In the genomic region with DNA sequence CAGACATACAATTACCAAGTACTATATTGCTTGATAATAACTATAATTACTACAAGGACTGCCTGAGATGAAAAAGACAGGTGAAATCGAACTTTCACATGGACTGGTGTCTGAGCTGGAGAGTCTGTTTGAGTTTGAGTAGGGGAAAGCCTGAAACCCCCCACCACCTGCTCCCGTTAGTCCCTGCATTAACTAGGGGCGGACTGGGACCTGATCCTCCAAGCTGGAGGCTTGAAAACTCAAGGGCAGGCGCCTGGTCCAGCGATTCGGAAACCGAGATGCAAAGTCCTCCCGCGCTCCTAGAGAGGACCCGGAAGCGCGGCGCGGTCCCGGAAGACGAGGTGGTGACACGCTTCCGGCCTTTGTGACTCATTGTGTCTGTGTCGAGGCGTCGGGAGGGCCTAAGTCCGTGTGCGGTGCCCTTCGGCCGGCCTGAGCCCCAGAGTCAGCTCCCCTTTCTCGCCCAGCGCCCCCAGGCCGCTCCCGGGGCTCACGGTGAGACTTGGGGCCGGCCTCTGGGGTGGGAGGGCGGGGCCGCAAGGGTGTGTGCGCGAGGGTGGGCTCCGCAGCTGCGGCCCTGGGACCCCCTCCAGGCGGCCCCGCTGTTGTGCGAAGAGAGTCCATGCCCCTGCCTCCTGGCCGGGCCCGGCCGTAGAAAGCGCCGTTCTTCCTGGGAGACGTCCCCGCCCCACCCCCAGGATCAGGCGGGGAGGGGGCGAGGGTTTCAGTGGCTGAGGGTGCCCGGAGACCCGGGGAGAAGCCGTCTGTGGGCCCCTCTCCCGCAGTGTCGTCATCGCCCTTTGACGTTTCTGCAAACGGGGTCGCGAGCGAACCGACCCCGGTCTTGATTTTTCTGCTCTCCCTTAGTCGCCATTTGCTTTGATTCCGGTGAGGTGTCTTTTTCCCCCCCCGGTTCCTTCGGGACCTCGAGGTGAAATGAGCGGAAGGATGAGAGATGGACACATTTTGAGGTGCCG, we compare ENCODE assay signal across 8 cellular contexts. TPM values are rescaled to one million over a fixed set of nuclear protein-coding genes. Genes with fewer than 3 reads are reported as not detected.
DNase-seq lines count a peak whose midpoint lies in the region; ATAC-seq and TF ChIP-seq lines count a peak whose summit lies in the region.

A gene (plus strand): TSS at position 365 of the 977 bp plus-strand sequence. CDS start 7,911 bp downstream, outside the sequence.

- peaks cover 17% of the 10 kb centered on the region for H3K27me3 ChIP-seq in BE2C
- H3K27me3 ChIP-seq in layer of hippocampus (ENCODE audit: control insufficient read depth, insufficient read depth, low read length) = no peaks in the 10 kb centered on the region

- peaks cover 4% of the 10 kb centered on the region for H3K4me1 ChIP-seq in BE2C

- peak within 1 kb of the TSS; percentile 96 for H3K27ac ChIP-seq in cingulate gyrus (ENCODE audit: low read depth, low read length)
- peak within 1 kb of the TSS; percentile 96 for H3K27ac ChIP-seq in layer of hippocampus (ENCODE audit: low read depth, low read length)

- no peak for TF ChIP-seq CTCF in BE2C (IDR thresholded peaks at IDR 0.05; ENCODE audit: low read depth, low read length)

- peak; percentile 91 for DNase-seq in BE2C
- peak; percentile 94 for DNase-seq in GM19238 (ENCODE audit: insufficient read length, low spot score)
- DNase-seq in NCI-H510A treated with DMSO at 0.1 percent for 48 hours (lab: John Stamatoyannopoulos, UW) = peak; percentile 43
- DNase-seq in activated CD4-positive, alpha-beta T cell treated with anti-CD3 and anti-CD28 coated beads for 48 hours = peak; percentile 90
- DNase-seq in stimulated activated CD4-positive, alpha-beta T cell treated with anti-CD3 and anti-CD28 coated beads, Interleukin-1b, Interleukin-23, amount 100 ng/mL, for 24 hours (ENCODE audit: low read depth in 4 of 4, low spot score in 1 of 4) = peak; percentile 48 to 77 (median 64)

- H3K36me3 ChIP-seq in BE2C = peaks cover 20% of the 10 kb centered on the region; the same call in 1 of the 2 replicates

- ATAC-seq in HG03442 (IDR thresholded peaks at IDR 0.05; ENCODE audit: unreplicated experiment) = peak; percentile 93

- H3K4me3 ChIP-seq in BE2C (ENCODE audit: low read depth, low read length) = peak within 1 kb of the TSS; percentile 97

- H3K9me3 ChIP-seq in BE2C = no peaks in the 10 kb centered on the region

RNA-seq across cellular contexts. Expression of the gene that starts here (rescaled TPM):
- 20.1 TPM for polyA plus RNA-seq in BE2C (2012; ENCODE audit: insufficient read depth, insufficient read length, low read depth)

Comparison
In these comparisons a context has a peak if more than half of its experiments do, and no peak if none do; other contexts are left out.
1. Peak in every context shown above with its lines: DNase-seq, ATAC-seq, H3K4me3 ChIP-seq and H3K27ac ChIP-seq.
2. DNase-seq: peak in every context shown above with its lines; median percentile 94 in GM19238; 91 in BE2C; 90 in activated CD4-positive, alpha-beta T cell treated with anti-CD3 and anti-CD28 coated beads for 48 hours; 64 in stimulated activated CD4-positive, alpha-beta T cell treated with anti-CD3 and anti-CD28 coated beads, Interleukin-1b, Interleukin-23, amount 100 ng/mL, for 24 hours; 43 in NCI-H510A treated with DMSO at 0.1 percent for 48 hours.